Comparison of ENCODE assay signal across 14 cellular contexts in the genomic region with DNA sequence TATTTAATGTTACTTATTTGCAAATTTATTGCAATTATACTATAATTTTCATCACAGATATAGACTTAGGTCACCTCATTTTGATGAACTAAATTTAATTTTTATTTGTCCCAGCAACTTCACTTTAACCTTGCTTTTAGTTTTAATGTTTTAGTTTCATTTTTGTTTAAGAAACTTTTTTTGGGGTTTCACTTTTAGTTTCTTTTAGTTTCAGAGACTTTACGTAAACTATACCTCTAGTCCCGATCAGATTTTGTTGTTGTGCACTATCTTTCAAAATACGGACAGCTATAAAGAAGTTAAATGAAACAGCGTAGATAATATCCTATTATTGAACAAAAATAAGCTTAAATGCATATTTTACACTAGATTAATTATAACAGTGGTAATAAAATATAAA.
DNase-seq lines count a peak whose midpoint lies in the region; ATAC-seq and TF ChIP-seq lines count a peak whose summit lies in the region.
"Had no signal": no experiment of that assay in that cellular context is flagged by ENCODE, and none has a peak within 500 bp of the region (broad histone marks: within the 10 kb centered on the region; RNA-seq: fewer than 3 reads in every experiment).

No MANE protein-coding gene starts in this region.

- DNase-seq in immature natural killer cell, result peak in 1 of 3 donors; percentile 9
- no peak for DNase-seq in left ventricle myocardium inferior
- no peak for DNase-seq in DMS 273 treated with DMSO at 0.1 percent for 48 hours (lab: John Stamatoyannopoulos, UW)
- no peak for DNase-seq in NCI-H2196 (lab: John Stamatoyannopoulos, UW; ENCODE audit: unreplicated experiment)
- no peak for DNase-seq in coronary artery (ENCODE audit: low spot score)
- DNase-seq: aorta, endodermal cell, midbrain, NCI-H146, right cardiac atrium, upper lobe of left lung had no signal

- H3K4me1 ChIP-seq in left ventricle myocardium inferior, result no peaks in the 10 kb centered on the region
- H3K4me1 ChIP-seq: upper lobe of left lung had no signal

- H3K4me1 Mint-ChIP-seq in immature natural killer cell, result peaks cover 0 to 2% of the 10 kb centered on the region in 2 donors

- intact Hi-C loops in left ventricle myocardium inferior (cut with micrococcal nuclease), result no loop called here

- ATAC-seq in GM18873 (IDR thresholded peaks at IDR 0.05; ENCODE audit: low FRiP score, unreplicated experiment), result peak; percentile 48
- ATAC-seq in GM21717 (IDR thresholded peaks at IDR 0.05; ENCODE audit: unreplicated experiment), result peak; percentile 83
- ATAC-seq in HG03432 (IDR thresholded peaks at IDR 0.05; ENCODE audit: unreplicated experiment), result peak; percentile 71
- ATAC-seq: right cardiac atrium had no signal

- H3K27me3 Mint-ChIP-seq in immature natural killer cell (ENCODE audit: low read depth in 3 of 3), result peaks cover 0 to 4% (median 0%) of the 10 kb centered on the region in 3 donors

- H3K4me3 ChIP-seq in left ventricle myocardium inferior (no peak overlapping the region), coronary artery (no peak overlapping the region)
- H3K4me3 ChIP-seq: upper lobe of left lung had no signal

- H3K9me3 Mint-ChIP-seq in immature natural killer cell, result peaks cover 0 to 14% (median 3%) of the 10 kb centered on the region in 6 donors
- H3K9me3 Mint-ChIP-seq: endodermal cell had no signal

- no peak overlapping the region for H3K27ac ChIP-seq in left ventricle myocardium inferior (replicated peaks)
- H3K27ac ChIP-seq in coronary artery, result no peak overlapping the region
- H3K27ac ChIP-seq: upper lobe of left lung had no signal

- peak overlapping the region in 4 of 5 donors; percentile 36 to 76 (median 64) for H3K4me3 Mint-ChIP-seq in immature natural killer cell
- H3K4me3 Mint-ChIP-seq: endodermal cell had no signal

- H3K9me3 ChIP-seq in left ventricle myocardium inferior (replicated peaks), result no peaks in the 10 kb centered on the region
- H3K9me3 ChIP-seq: upper lobe of left lung had no signal

- TF ChIP-seq CTCF in left ventricle myocardium inferior (IDR thresholded peaks at IDR 0.05; ENCODE audit: borderline replicate concordance), result no peak
- no peak for TF ChIP-seq CTCF in coronary artery (IDR thresholded peaks at IDR 0.05)

- no peaks in the 10 kb centered on the region for H3K36me3 Mint-ChIP-seq in immature natural killer cell

- peak overlapping the region in 1 of 6 donors; percentile 72 for H3K27ac Mint-ChIP-seq in immature natural killer cell
- H3K27ac Mint-ChIP-seq: endodermal cell had no signal

- H3K36me3 ChIP-seq in left ventricle myocardium inferior, result no peaks in the 10 kb centered on the region
- H3K36me3 ChIP-seq: upper lobe of left lung had no signal

- H3K27me3 ChIP-seq in left ventricle myocardium inferior (ENCODE audit: low read depth), result no peaks in the 10 kb centered on the region
- H3K27me3 ChIP-seq: upper lobe of left lung had no signal
